ENCODE assay signal across 33 cellular contexts in the genomic region with DNA sequence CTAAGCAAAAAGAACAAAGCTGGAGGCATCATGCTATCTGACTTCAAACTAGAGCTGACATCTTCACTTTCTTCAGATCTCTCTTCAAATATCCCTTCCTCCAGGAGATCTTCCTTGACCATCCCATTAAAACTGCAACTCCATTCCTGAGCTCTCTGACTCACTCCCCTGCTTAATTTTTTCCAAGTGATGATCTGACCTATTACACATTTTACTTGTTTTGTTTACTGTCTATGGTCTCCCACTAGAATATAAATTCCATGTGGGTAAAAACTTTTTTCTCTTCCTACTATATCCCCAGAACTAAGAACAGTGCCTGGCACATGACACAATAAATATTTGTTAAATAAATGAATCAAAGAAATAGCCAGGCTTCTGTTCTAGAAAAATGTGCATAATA.
DNase-seq lines count a peak whose midpoint lies in the region; ATAC-seq and TF ChIP-seq lines count a peak whose summit lies in the region.
"Had no signal": no experiment of that assay in that cellular context is flagged by ENCODE, and none has a peak within 500 bp of the region (broad histone marks: within the 10 kb centered on the region; RNA-seq: fewer than 3 reads in every experiment).

No MANE protein-coding gene starts in this region.

- TF ChIP-seq CTCF in foreskin fibroblast (IDR thresholded peaks at IDR 0.05; ENCODE audit: low read depth, low read length) = no peak

- no peak for ATAC-seq in HG03342 (IDR thresholded peaks at IDR 0.05; ENCODE audit: unreplicated experiment)
- ATAC-seq in GM19324 (IDR thresholded peaks at IDR 0.05; ENCODE audit: low FRiP score, unreplicated experiment) = no peak
- ATAC-seq: activated T-cell treated with anti-CD3 and anti-CD28 coated beads, Interleukin-2, amount 50 U/mL, for 72 hours; effector memory CD8-positive, alpha-beta T cell; gastroesophageal sphincter; GM12878; WTC11 had no signal

- DNase-seq in AG08395 (ENCODE audit: low spot score) = peak; percentile 81
- DNase-seq in GM03348 (ENCODE audit: low spot score) = peak; percentile 75
- DNase-seq in T1000 (lab: John Stamatoyannopoulos, UW) = peak; percentile 1
- DNase-seq in foreskin fibroblast = peak; percentile 34 to 74
- no peak for DNase-seq in activated CD4-positive, alpha-beta T cell treated with anti-CD3 and anti-CD28 coated beads for 4 hours
- no peak for DNase-seq in mesenteric fat pad (ENCODE audit: low spot score)
- DNase-seq: activated naive CD4-positive, alpha-beta T cell treated with Interleukin-2 at 50 U/mL for 16 hours; activated T-cell treated with anti-CD3 and anti-CD28 coated beads, Interleukin-2, amount 50 U/mL, for 72 hours; amygdala; COR-L47; cortex of kidney; DMS79 treated with DMSO at 0.1 percent for 48 hours; effector memory CD8-positive, alpha-beta T cell; naive B cell; NCI-H1092; NCI-H1694 treated with DMSO at 0.1 percent for 48 hours; NCI-H2171; NCI-H524 treated with DMSO at 0.1 percent for 48 hours; SHP77; sigmoid colon; stimulated activated CD4-positive, alpha-beta T cell treated with anti-CD3 and anti-CD28 coated beads, Interleukin-15, amount 100 ng/mL, for 24 hours; stimulated activated naive CD4-positive, alpha-beta T cell; SW 1271; uterus had no signal

- no peak overlapping the region for H3K4me3 ChIP-seq in foreskin fibroblast (ENCODE audit: low read depth in 1 of 2, low read length in 2 of 2)
- H3K4me3 ChIP-seq: BLaER1 treated with 17β-estradiol and CSF1 and Interleukin-3, amounts not matched to agents 10 nM and 100 nM; cardiac muscle cell; gastroesophageal sphincter; GM12878; hepatocyte; prostate gland; sigmoid colon; uterus had no signal

Comparison
In these comparisons a context has a peak if more than half of its experiments do, and no peak if none do; other contexts are left out.
1. DNase-seq: peak in AG08395 (single experiment), GM03348 (single experiment), T1000 (single experiment) and foreskin fibroblast (2 of 2); none in activated CD4-positive, alpha-beta T cell treated with anti-CD3 and anti-CD28 coated beads for 4 hours (0 of 2) and mesenteric fat pad (single experiment).